Comparison of ENCODE assay signal across 11 cellular contexts in genomic region chr20:24918579-24919566, GRCh38. TPM values are rescaled to one million over a fixed set of nuclear protein-coding genes. Genes with fewer than 3 reads are reported as not detected.
DNase-seq lines count a peak whose midpoint lies in the region; ATAC-seq and TF ChIP-seq lines count a peak whose summit lies in the region.
"Had no signal": no experiment of that assay in that cellular context is flagged by ENCODE, and none has a peak within 500 bp of the region (broad histone marks: within the 10 kb centered on the region; RNA-seq: fewer than 3 reads in every experiment).

No MANE protein-coding gene starts in this region.

- intact Hi-C loops in colonic mucosa (cut with DNase I): loop anchor here (5.0 kb wide), 3 partner anchors 617 to 982 kb away; no protein-coding TSS in a partner anchor

- H3K36me3 ChIP-seq in BLaER1 (no peaks in the 10 kb centered on the region), colonic mucosa (no peaks in the 10 kb centered on the region)

- in situ Hi-C loops in KBM-7 (cut with MboI; ENCODE audit: low pct_unique_long_range_greater_than_20kb, low sequenced_read_pairs) (no loop called here), G401 (cut with HindIII; ENCODE audit: low sequenced_read_pairs) (no loop called here)

- H3K27me3 Mint-ChIP-seq in HFFc6 (ENCODE audit: insufficient read depth): peaks cover 22% of the 10 kb centered on the region
- H3K27me3 Mint-ChIP-seq in osteocyte (ENCODE audit: unreplicated experiment): peaks cover 27% of the 10 kb centered on the region

- ATAC-seq in GM19397 (IDR thresholded peaks at IDR 0.05; ENCODE audit: unreplicated experiment): no peak

- peak overlapping the region; percentile 61 for H3K4me2 ChIP-seq in BLaER1

- H3K27me3 ChIP-seq in BLaER1: no peaks in the 10 kb centered on the region
- no peaks in the 10 kb centered on the region for H3K27me3 ChIP-seq in colonic mucosa

- H3K27ac ChIP-seq in BLaER1 (peak overlapping the region; percentile 36; the same call in 1 of the 2 replicates), colonic mucosa (no peak overlapping the region)

- H3K27ac Mint-ChIP-seq in HFFc6 (no peak overlapping the region), osteocyte (ENCODE audit: unreplicated experiment) (no peak overlapping the region)
- H3K27ac Mint-ChIP-seq: activated naive CD8-positive, alpha-beta T cell treated with anti-CD3 and anti-CD28 coated beads, Interleukin-2, amount 10 ng/mL, durations not matched to agents 7 days and 5 days had no signal

- peaks cover 27% of the 10 kb centered on the region for H3K4me1 ChIP-seq in BLaER1
- no peaks in the 10 kb centered on the region for H3K4me1 ChIP-seq in colonic mucosa

- H3K4me3 Mint-ChIP-seq in HFFc6 (no peak overlapping the region), osteocyte (ENCODE audit: unreplicated experiment) (no peak overlapping the region)
- H3K4me3 Mint-ChIP-seq: activated naive CD8-positive, alpha-beta T cell treated with anti-CD3 and anti-CD28 coated beads, Interleukin-2, amount 10 ng/mL, durations not matched to agents 7 days and 5 days had no signal

- no peak for DNase-seq in HFFc6
- peak; percentile 15 for DNase-seq in colonic mucosa
- peak; percentile 75 for DNase-seq in osteocyte (ENCODE audit: extremely low spot score, unreplicated experiment)
- DNase-seq in KBM-7: no peak
- DNase-seq in DMS153 treated with DMSO at 0.1 percent for 48 hours (lab: John Stamatoyannopoulos, UW; ENCODE audit: unreplicated experiment): no peak
- no peak for DNase-seq in G401 (ENCODE audit: low spot score)
- DNase-seq: cortex of kidney had no signal

- no peaks in the 10 kb centered on the region for H4K20me1 ChIP-seq in BLaER1

- H3K36me3 Mint-ChIP-seq in HFFc6 (ENCODE audit: low read depth): no peaks in the 10 kb centered on the region
- no peaks in the 10 kb centered on the region for H3K36me3 Mint-ChIP-seq in osteocyte (ENCODE audit: unreplicated experiment)
- H3K36me3 Mint-ChIP-seq: activated naive CD8-positive, alpha-beta T cell treated with anti-CD3 and anti-CD28 coated beads, Interleukin-2, amount 10 ng/mL, durations not matched to agents 7 days and 5 days had no signal

- H3K9me3 ChIP-seq in BLaER1: no peaks in the 10 kb centered on the region
- no peaks in the 10 kb centered on the region for H3K9me3 ChIP-seq in colonic mucosa

- no peaks in the 10 kb centered on the region for H3K9me3 Mint-ChIP-seq in HFFc6
- no peaks in the 10 kb centered on the region for H3K9me3 Mint-ChIP-seq in osteocyte (ENCODE audit: unreplicated experiment)
- H3K9me3 Mint-ChIP-seq: activated naive CD8-positive, alpha-beta T cell treated with anti-CD3 and anti-CD28 coated beads, Interleukin-2, amount 10 ng/mL, durations not matched to agents 7 days and 5 days had no signal

- H3K9ac ChIP-seq in BLaER1: peak overlapping the region; percentile 46; the same call in 1 of the 2 replicates
- H3K9ac ChIP-seq in colonic mucosa (ENCODE audit: low read depth in 2 of 2, low read length in 2 of 2): no peak overlapping the region

- H3K4me3 ChIP-seq in BLaER1: no peak overlapping the region
- H3K4me3 ChIP-seq in colonic mucosa: no peak overlapping the region

- H3K4me1 Mint-ChIP-seq in HFFc6 (ENCODE audit: low read depth) (peaks cover 16% of the 10 kb centered on the region), osteocyte (ENCODE audit: unreplicated experiment) (peaks cover 11% of the 10 kb centered on the region)

- TF ChIP-seq CTCF in HFFc6 (IDR thresholded peaks at IDR 0.05) (peak; percentile 68; the same call in 1 of the 2 replicates), colonic mucosa (IDR thresholded peaks at IDR 0.05) (no peak), osteocyte (IDR thresholded peaks at IDR 0.05) (no peak)

RNA-seq across cellular contexts. Expression of gene CST7, which starts 30.2 kb away (rescaled TPM):
- total RNA-seq in HFFc6 (2021; fragmentation: NEBNext Ultra II Directional; extraction: Animal tissue kit (Norgen Biotek cat#: 25700)): not detected
- total RNA-seq in colonic mucosa: 1 to 10 TPM in 1 of 2 donors, under 1 TPM in 1; 0.47 to 1.1 TPM
- not detected in 2 replicates for total RNA-seq in osteocyte
- total RNA-seq in G401 (2014; rRNA removed; shearing (Covaris generic)): not detected in 2 replicates
- total RNA-seq: renal cortical epithelial cell had no signal

Comparison
In these comparisons a context has a peak if more than half of its experiments do, and no peak if none do; other contexts are left out.
1. DNase-seq: peak in colonic mucosa (single experiment) and osteocyte (single experiment); none in HFFc6 (single experiment), KBM-7 (single experiment), DMS153 treated with DMSO at 0.1 percent for 48 hours (single experiment) and G401 (single experiment).